ENCODE assay signal across 7 cellular contexts in the genomic region with DNA sequence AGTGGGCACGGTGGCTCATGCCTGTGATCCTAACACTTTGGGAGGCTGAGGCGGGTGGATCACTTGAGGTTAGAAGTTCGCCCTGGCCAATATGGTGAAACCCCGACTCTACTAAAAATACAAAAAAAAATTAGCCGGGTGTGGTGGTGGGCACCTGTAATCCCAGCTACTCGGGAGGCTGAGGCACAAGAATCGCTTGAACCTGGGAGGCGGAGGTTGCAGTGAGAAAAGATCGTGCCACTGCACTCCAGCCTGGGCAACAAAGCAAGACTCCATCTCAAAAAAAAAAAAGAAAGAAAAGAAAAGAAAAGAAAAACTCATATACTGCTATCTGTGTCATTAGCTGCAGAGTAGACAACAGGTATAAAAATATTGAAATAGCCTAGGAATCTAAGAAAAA. TPM values are rescaled to one million over a fixed set of nuclear protein-coding genes. Genes with fewer than 3 reads are reported as not detected.
DNase-seq lines count a peak whose midpoint lies in the region; ATAC-seq, FAIRE-seq and TF ChIP-seq lines count a peak whose summit lies in the region.
"Not testable (repeated sequence)": the region's sequence is repeated elsewhere in the genome, so short reads cannot be mapped to it uniquely, and the experiment has no call there.

No MANE protein-coding gene starts in this region.

- POLR2A ChIA-PET in T-cell (lab: Charles Lee); K562 (lab: Yijun Ruan, JAX): not testable (repeated sequence)
- POLR2A ChIA-PET in activated CD8-positive, alpha-beta T cell treated with anti-CD3 and anti-CD28 coated beads for 36 hours (lab: Charles Lee) = interaction anchor here (0.8 to 3.2 kb wide), 4 partner anchors 40 to 61 kb away, joined by 3 to 13 read pairs (median 6); no protein-coding TSS in a partner anchor

- not testable (repeated sequence) for H3K4me1 ChIP-seq in K562 (replicated peaks in 1 of 2; ENCODE audit: control insufficient read depth in 2 of 2, insufficient read depth in 2 of 2, low read length in 2 of 2)

- not testable (repeated sequence) for H3K4me2 ChIP-seq in K562 (ENCODE audit: insufficient read depth, low read length)

- H4K20me1 ChIP-seq in K562 (replicated peaks; ENCODE audit: control insufficient read depth, insufficient read depth, low read length) = not testable (repeated sequence)

- peaks cover 93% of the 10 kb centered on the region for H3K79me2 ChIP-seq in K562 (ENCODE audit: control insufficient read depth, insufficient read depth, low read length)

- H3K27me3 Mint-ChIP-seq in CD14-positive monocyte (ENCODE audit: low read depth in 3 of 3); T-cell; activated CD8-positive, alpha-beta T cell treated with anti-CD3 and anti-CD28 coated beads for 36 hours; activated naive CD4-positive, alpha-beta T cell treated with anti-CD3 and anti-CD28 coated beads, Interleukin-2, amount 10 ng/mL, durations not matched to agents 7 days and 5 days; natural killer cell (ENCODE audit: low read depth in 2 of 2): not testable (repeated sequence)

- peak; percentile 26 for FAIRE-seq in GM19239 (lab: Jason Lieb, UNC)
- not testable (repeated sequence) for FAIRE-seq in K562 (lab: Jason Lieb, UNC)

- H3K36me3 Mint-ChIP-seq in CD14-positive monocyte, T-cell, natural killer cell: not testable (repeated sequence)
- peaks cover 14% of the 10 kb centered on the region for H3K36me3 Mint-ChIP-seq in activated CD8-positive, alpha-beta T cell treated with anti-CD3 and anti-CD28 coated beads for 36 hours (ENCODE audit: low read depth)
- peaks cover 13% of the 10 kb centered on the region for H3K36me3 Mint-ChIP-seq in activated naive CD4-positive, alpha-beta T cell treated with anti-CD3 and anti-CD28 coated beads, Interleukin-2, amount 10 ng/mL, durations not matched to agents 7 days and 5 days

- H3K9me3 ChIP-seq in K562 (replicated peaks; ENCODE audit: control insufficient read depth, insufficient read depth, low read depth, low read length) = not testable (repeated sequence)

- not testable (repeated sequence) for BruUV-seq in K562 (replicated peaks; lab: Mats Ljungman, UMichigan)

- H3K27ac Mint-ChIP-seq in CD14-positive monocyte (peak overlapping the region in 5 of 7 donors; percentile 25 to 72 (median 42)), T-cell (peak overlapping the region; percentile 81 to 96), natural killer cell (peak overlapping the region; percentile 47 to 90)
- H3K27ac Mint-ChIP-seq in activated CD8-positive, alpha-beta T cell treated with anti-CD3 and anti-CD28 coated beads for 36 hours = peak overlapping the region; percentile 59
- H3K27ac Mint-ChIP-seq in activated naive CD4-positive, alpha-beta T cell treated with anti-CD3 and anti-CD28 coated beads, Interleukin-2, amount 10 ng/mL, durations not matched to agents 7 days and 5 days = peak overlapping the region; percentile 95

- H2AFZ ChIP-seq in K562 (ENCODE audit: low read depth, low read length) = not testable (repeated sequence)

- not testable (repeated sequence) for H3K4me3 ChIP-seq in K562

- not testable (repeated sequence) for ATAC-seq in T-cell (replicated peaks in 1 of 4); activated CD8-positive, alpha-beta T cell treated with anti-CD3 and anti-CD28 coated beads for 36 hours; K562; natural killer cell

- not testable (repeated sequence) for H3K27ac ChIP-seq in K562 (ENCODE audit: extremely low read depth, low read depth, low read length)

- in situ Hi-C loops in K562 (cut with MboI) = not testable (repeated sequence)

- WGBS in K562 (ENCODE audit: insufficient coverage, low coverage, missing lambda C conversion rate) = 94% methylated on average over 9 of the region's 9 CpGs

- CTCF ChIA-PET in T-cell (lab: Charles Lee) = interaction anchor here in 1 of 2 donors (0.9 to 3.1 kb wide), 2 partner anchors 39 to 66 kb away, joined by 3 to 20 read pairs; a partner anchor contains a TSS
- CTCF ChIA-PET in activated CD8-positive, alpha-beta T cell treated with anti-CD3 and anti-CD28 coated beads for 36 hours (lab: Charles Lee) = interaction anchor here (1.5 to 4.6 kb wide), 4 partner anchors 10 to 66 kb away, joined by 3 to 36 read pairs (median 5); a partner anchor contains a TSS
- CTCF ChIA-PET in activated naive CD4-positive, alpha-beta T cell treated with anti-CD3 and anti-CD28 coated beads, Interleukin-2, amount 10 ng/mL, durations not matched to agents 7 days and 5 days (lab: Charles Lee) = interaction anchor here (1.0 kb wide), 1 partner anchor 67 kb away, joined by 3 read pairs; a partner anchor contains a TSS
- CTCF ChIA-PET in K562 (lab: Yijun Ruan, JAX; ENCODE audit: low intra/inter-chr PET ratio) = not testable (repeated sequence)

- TF ChIP-seq CTCF in CD14-positive monocyte (IDR thresholded peaks at IDR 0.05); activated CD8-positive, alpha-beta T cell treated with anti-CD3 and anti-CD28 coated beads for 36 hours (IDR thresholded peaks at IDR 0.05); K562 (IDR thresholded peaks at IDR 0.05 in 2 of 3, conservative IDR thresholded peaks at IDR 0.05 in 1 of 3; ENCODE audit: insufficient read depth in 2 of 3, low read depth in 1 of 3, low read length in 3 of 3); natural killer cell (IDR thresholded peaks at IDR 0.05): not testable (repeated sequence)

- intact Hi-C loops in CD14-positive monocyte (cut with micrococcal nuclease) = loop anchor here in 1 of 2 donors (10.0 kb wide), 1 partner anchor 66 kb away; no protein-coding TSS in a partner anchor
- intact Hi-C loops in activated CD8-positive, alpha-beta T cell treated with anti-CD3 and anti-CD28 coated beads for 36 hours (cut with micrococcal nuclease); K562 (cut with micrococcal nuclease); natural killer cell (cut with micrococcal nuclease): not testable (repeated sequence)

- H3K4me1 Mint-ChIP-seq in CD14-positive monocyte (peaks cover 43% of the 10 kb centered on the region), T-cell (peaks cover 55 to 77% (median 68%) of the 10 kb centered on the region in 3 donors), natural killer cell (peaks cover 31 to 36% of the 10 kb centered on the region in 2 donors)
- peaks cover 49% of the 10 kb centered on the region for H3K4me1 Mint-ChIP-seq in activated CD8-positive, alpha-beta T cell treated with anti-CD3 and anti-CD28 coated beads for 36 hours (ENCODE audit: low read depth)
- H3K4me1 Mint-ChIP-seq in activated naive CD4-positive, alpha-beta T cell treated with anti-CD3 and anti-CD28 coated beads, Interleukin-2, amount 10 ng/mL, durations not matched to agents 7 days and 5 days = peaks cover 78% of the 10 kb centered on the region

- not testable (repeated sequence) for TF ChIP-seq RAD21 in K562 (CRISPR knock-in tag; conservative IDR thresholded peaks at IDR 0.05 in 1 of 2, IDR thresholded peaks at IDR 0.05 in 1 of 2)

- not testable (repeated sequence) for H3K36me3 ChIP-seq in K562 (ENCODE audit: control insufficient read depth, insufficient read depth, low read length)

- not testable (repeated sequence) for DNase-seq in CD14-positive monocyte (ENCODE audit: low spot score); GM19239 (ENCODE audit: insufficient read length, low spot score); T-cell; activated CD8-positive, alpha-beta T cell treated with anti-CD3 and anti-CD28 coated beads for 36 hours; activated naive CD4-positive, alpha-beta T cell treated with anti-CD3 and anti-CD28 coated beads, Interleukin-2, amount 10 ng/mL, durations not matched to agents 7 days and 5 days; K562 (ENCODE audit: extremely low read depth in 1 of 4, low spot score in 3 of 4); natural killer cell

- H3K27me3 ChIP-seq in K562 (ENCODE audit: control insufficient read depth in 2 of 2, insufficient read depth in 2 of 2, low read length in 2 of 2) = not testable (repeated sequence)

- not testable (repeated sequence) for H3K9me3 Mint-ChIP-seq in CD14-positive monocyte; T-cell; activated CD8-positive, alpha-beta T cell treated with anti-CD3 and anti-CD28 coated beads for 36 hours; activated naive CD4-positive, alpha-beta T cell treated with anti-CD3 and anti-CD28 coated beads, Interleukin-2, amount 10 ng/mL, durations not matched to agents 7 days and 5 days; natural killer cell

- H3K4me3 Mint-ChIP-seq in CD14-positive monocyte; activated CD8-positive, alpha-beta T cell treated with anti-CD3 and anti-CD28 coated beads for 36 hours; activated naive CD4-positive, alpha-beta T cell treated with anti-CD3 and anti-CD28 coated beads, Interleukin-2, amount 10 ng/mL, durations not matched to agents 7 days and 5 days; natural killer cell: not testable (repeated sequence)
- peak overlapping the region in 2 of 3 donors; percentile 6 to 38 for H3K4me3 Mint-ChIP-seq in T-cell

- H3K9ac ChIP-seq in K562 (ENCODE audit: insufficient read depth in 1 of 2, low read depth in 2 of 2, low read length in 2 of 2) = not testable (repeated sequence)

- H3K9me1 ChIP-seq in K562 (ENCODE audit: control insufficient read depth, insufficient read depth, low read length) = not testable (repeated sequence)

- TF ChIP-seq POLR2A in K562 (conservative IDR thresholded peaks at IDR 0.05) = not testable (repeated sequence)

- not testable (repeated sequence) for TF ChIP-seq EP300 in K562 (IDR thresholded peaks at IDR 0.05; ENCODE audit: low read length)

RNA-seq across cellular contexts. Expression of a gene that starts 18.3 kb away (rescaled TPM):
- polyA plus RNA-seq in CD14-positive monocyte (10 to 100 TPM; 56.9 to 58.5 TPM), K562 (2011; rRNA removed) (59.7 and 86.1 TPM in 2 replicates), K562 (2014; fragmentation: Illumina TruSeq; extraction: Trizol) (128 and 151 TPM in 2 replicates), K562 (2014; fragmentation: Nextera tagmentation; extraction: Ambion mirVana) (10 to 100 TPM; 32.7 to 46.1 TPM), K562 (2014; rRNA removed) (76.6 and 76.8 TPM in 2 replicates)
- total RNA-seq in T-cell (100 to 1,000 TPM in 1 of 5 donors, 10 to 100 TPM in 4; 61.4 to 130 (median 63.9) TPM), K562 (2014; rRNA removed) (75.0 and 82.8 TPM in 2 replicates), K562 (2014; rRNA removed; fragmentation: Illumina TruSeq; extraction: Trizol) (54.2 and 65.9 TPM in 2 replicates), K562 (2015; rRNA removed; fragmentation: Illumina TruSeq; extraction: Trizol) (39.9 and 43.8 TPM in 2 replicates), K562 (2021) (92.0 and 104 TPM in 2 replicates), natural killer cell (10 to 100 TPM; 15.5 to 30.2 (median 27.3) TPM)
- total RNA-seq in activated CD8-positive, alpha-beta T cell treated with anti-CD3 and anti-CD28 coated beads for 36 hours = 10 to 100 TPM; 90.6 to 93.4 TPM
- 23.5 and 58.7 TPM in 2 replicates for total RNA-seq in K562 (2011; cell fraction: chromatin; rRNA removed; ENCODE audit: low replicate concordance)
- total RNA-seq in K562 (2011; cell fraction: nucleolus; rRNA removed) = 14.5 and 19.2 TPM in 2 replicates
- total RNA-seq in K562 (2011; cell fraction: nucleoplasm; rRNA removed) = 38.3 and 72.2 TPM in 2 replicates
- 22.1 and 33.5 TPM in 2 replicates for polyA plus RNA-seq in K562 (2011; cell fraction: cytosol; rRNA removed)
- polyA plus RNA-seq in K562 (2011; cell fraction: nucleus; rRNA removed) = 22.5 and 23.2 TPM in 2 replicates
- 43.9 and 85.0 TPM in 2 replicates for polyA plus RNA-seq in K562 (2012)
- 71.5 and 74.0 TPM in 2 replicates for polyA minus RNA-seq in K562 (2011; rRNA and poly(A)+ RNA removed)
- polyA minus RNA-seq in K562 (2011; cell fraction: cytosol; rRNA and poly(A)+ RNA removed) = 31.1 and 38.9 TPM in 2 replicates
- polyA minus RNA-seq in K562 (2011; cell fraction: nucleus; rRNA and poly(A)+ RNA removed) = 13.3 and 18.5 TPM in 2 replicates

Comparison
In these comparisons a context has a peak if more than half of its experiments do, and no peak if none do; other contexts are left out.
1. H3K27ac Mint-ChIP-seq: peak in every context shown above with its lines; median percentile 95 in activated naive CD4-positive, alpha-beta T cell treated with anti-CD3 and anti-CD28 coated beads, Interleukin-2, amount 10 ng/mL, durations not matched to agents 7 days and 5 days; 88 in T-cell; 68 in natural killer cell; 59 in activated CD8-positive, alpha-beta T cell treated with anti-CD3 and anti-CD28 coated beads for 36 hours; 42 in CD14-positive monocyte.